ENCODE assay signal across 11 cellular contexts in genomic region chr14:58108717-58109116, GRCh38. TPM values are rescaled to one million over a fixed set of nuclear protein-coding genes. Genes with fewer than 3 reads are reported as not detected.
DNase-seq lines count a peak whose midpoint lies in the region; ATAC-seq lines count a peak whose summit lies in the region.
"Had no signal": no experiment of that assay in that cellular context is flagged by ENCODE, and none has a peak within 500 bp of the region (broad histone marks: within the 10 kb centered on the region; RNA-seq: fewer than 3 reads in every experiment).

No MANE protein-coding gene starts in this region.

- H3K36me3 Mint-ChIP-seq in activated T-cell treated with anti-CD3 and anti-CD28 coated beads, Interleukin-2, amount 50 U/mL, for 72 hours (ENCODE audit: insufficient read depth in 2 of 2): no peaks in the 10 kb centered on the region
- H3K36me3 Mint-ChIP-seq: CD8-positive, alpha-beta T cell; IgD-negative memory B cell had no signal

- DNase-seq in DMS53 (lab: John Stamatoyannopoulos, UW): peak; percentile 66
- no peak for DNase-seq in DMS53 treated with DMSO at 0.1 percent for 48 hours (lab: John Stamatoyannopoulos, UW; ENCODE audit: unreplicated experiment)
- DNase-seq in activated T-cell treated with anti-CD3 and anti-CD28 coated beads, Interleukin-2, amount 50 U/mL, for 72 hours: no peak
- no peak for DNase-seq in activated T-cell treated with anti-CD3 and anti-CD28 coated beads, Interleukin-2, amount 50 U/mL, for 48 hours
- peak; percentile 32 for DNase-seq in RKO (ENCODE audit: low spot score)
- DNase-seq in kidney tubule cell (ENCODE audit: low spot score): peak; percentile 25
- no peak for DNase-seq in NCI-H748 (lab: John Stamatoyannopoulos, UW; ENCODE audit: unreplicated experiment)

- no peaks in the 10 kb centered on the region for H3K9me3 Mint-ChIP-seq in activated T-cell treated with anti-CD3 and anti-CD28 coated beads, Interleukin-2, amount 50 U/mL, for 72 hours
- H3K9me3 Mint-ChIP-seq: CD8-positive, alpha-beta T cell; IgD-negative memory B cell had no signal

- H3K4me3 Mint-ChIP-seq in activated T-cell treated with anti-CD3 and anti-CD28 coated beads, Interleukin-2, amount 50 U/mL, for 72 hours: no peak overlapping the region
- H3K4me3 Mint-ChIP-seq: B cell; CD8-positive, alpha-beta T cell; IgD-negative memory B cell had no signal

- peaks cover 8% of the 10 kb centered on the region for H3K4me1 Mint-ChIP-seq in activated T-cell treated with anti-CD3 and anti-CD28 coated beads, Interleukin-2, amount 50 U/mL, for 72 hours (ENCODE audit: low read depth)
- H3K4me1 Mint-ChIP-seq: B cell, IgD-negative memory B cell had no signal

- ATAC-seq in activated T-cell treated with anti-CD3 and anti-CD28 coated beads, Interleukin-2, amount 50 U/mL, for 72 hours (replicated peaks in 1 of 2): peak; percentile 79 to 94
- ATAC-seq: Panc1 had no signal

- H3K27me3 Mint-ChIP-seq in activated T-cell treated with anti-CD3 and anti-CD28 coated beads, Interleukin-2, amount 50 U/mL, for 72 hours (ENCODE audit: low read depth): peaks cover 12% of the 10 kb centered on the region
- H3K27me3 Mint-ChIP-seq: IgD-negative memory B cell had no signal

- no peak overlapping the region for H3K27ac Mint-ChIP-seq in activated T-cell treated with anti-CD3 and anti-CD28 coated beads, Interleukin-2, amount 50 U/mL, for 72 hours
- H3K27ac Mint-ChIP-seq: B cell; CD8-positive, alpha-beta T cell; IgD-negative memory B cell had no signal

RNA-seq across cellular contexts. Expression of gene ARMH4, which starts 43.3 kb away (rescaled TPM):
- total RNA-seq in activated T-cell treated with anti-CD3 and anti-CD28 coated beads, Interleukin-2, amount 50 U/mL, for 72 hours: not detected
- total RNA-seq: B cell; CD8-positive, alpha-beta T cell had no signal

Comparison
In these comparisons a context has a peak if more than half of its experiments do, and no peak if none do; other contexts are left out.
1. DNase-seq: peak in DMS53 (single experiment), RKO (single experiment) and kidney tubule cell (single experiment); none in DMS53 treated with DMSO at 0.1 percent for 48 hours (single experiment), activated T-cell treated with anti-CD3 and anti-CD28 coated beads, Interleukin-2, amount 50 U/mL, for 72 hours (0 of 2), activated T-cell treated with anti-CD3 and anti-CD28 coated beads, Interleukin-2, amount 50 U/mL, for 48 hours (0 of 2) and NCI-H748 (single experiment).